ENCODE assay signal across 2 cellular contexts in the genomic region with DNA sequence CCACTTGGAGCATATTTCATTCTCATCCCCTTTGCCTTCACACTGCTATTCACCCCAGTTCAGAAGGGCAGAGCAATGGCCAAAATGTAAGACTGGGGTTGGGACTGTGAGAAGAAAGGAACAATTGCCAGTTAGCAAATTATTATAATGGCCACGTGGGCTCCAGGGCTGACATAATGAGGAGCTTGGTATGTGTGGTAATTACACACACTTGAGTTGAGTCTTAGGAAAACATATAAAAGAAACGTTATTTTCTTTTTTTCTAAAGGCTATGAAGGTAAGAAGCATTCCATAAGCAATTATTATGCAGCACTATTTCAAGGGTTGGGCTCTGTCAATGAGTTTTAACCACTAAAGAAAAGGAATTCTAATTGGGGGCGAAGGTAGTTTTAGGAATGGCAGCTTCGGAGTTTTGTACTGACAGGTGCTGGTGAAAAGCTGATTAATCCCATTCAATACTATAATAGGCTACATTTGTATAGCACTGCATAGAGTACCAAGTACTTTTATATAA.
TF ChIP-seq lines count a peak whose summit lies in the region.

No MANE protein-coding gene starts in this region.

TF ChIP-seq in A549, 52 proteins besides CTCF, POLR2A, EP300 and RAD21:
- TF ChIP-seq EHF (CRISPR knock-in tag; IDR thresholded peaks at IDR 0.05) (no peak), PHF8 (IDR thresholded peaks at IDR 0.05; ENCODE audit: borderline replicate concordance, low read depth) (no peak), HOXB13 (CRISPR knock-in tag; IDR thresholded peaks at IDR 0.05; ENCODE audit: low read depth) (no peak), CHD2 (IDR thresholded peaks at IDR 0.05; ENCODE audit: low read length, partially characterized antibody) (no peak), MAX (IDR thresholded peaks at IDR 0.05) (no peak), HOXB5 (CRISPR knock-in tag; IDR thresholded peaks at IDR 0.05) (no peak), ATOH8 (CRISPR knock-in tag; IDR thresholded peaks at IDR 0.05; ENCODE audit: low read depth) (no peak), SREBF2 (IDR thresholded peaks at IDR 0.05) (no peak)

TF ChIP-seq in GM23338, 12 proteins besides CTCF, POLR2A, EP300 and RAD21 (continued from another document):
- TF ChIP-seq CREB1 (CRISPR knock-in tag; IDR thresholded peaks at IDR 0.05; ENCODE audit: low read depth) (no peak), ZNF331 (CRISPR knock-in tag; IDR thresholded peaks at IDR 0.05; ENCODE audit: low read depth) (no peak)
- TF ChIP-seq, protein P1, sequence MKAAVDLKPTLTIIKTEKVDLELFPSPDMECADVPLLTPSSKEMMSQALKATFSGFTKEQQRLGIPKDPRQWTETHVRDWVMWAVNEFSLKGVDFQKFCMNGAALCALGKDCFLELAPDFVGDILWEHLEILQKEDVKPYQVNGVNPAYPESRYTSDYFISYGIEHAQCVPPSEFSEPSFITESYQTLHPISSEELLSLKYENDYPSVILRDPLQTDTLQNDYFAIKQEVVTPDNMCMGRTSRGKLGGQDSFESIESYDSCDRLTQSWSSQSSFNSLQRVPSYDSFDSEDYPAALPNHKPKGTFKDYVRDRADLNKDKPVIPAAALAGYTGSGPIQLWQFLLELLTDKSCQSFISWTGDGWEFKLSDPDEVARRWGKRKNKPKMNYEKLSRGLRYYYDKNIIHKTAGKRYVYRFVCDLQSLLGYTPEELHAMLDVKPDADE (IDR thresholded peaks at IDR 0.05): no peak
